ENCODE assay signal across 25 cellular contexts in the genomic region with DNA sequence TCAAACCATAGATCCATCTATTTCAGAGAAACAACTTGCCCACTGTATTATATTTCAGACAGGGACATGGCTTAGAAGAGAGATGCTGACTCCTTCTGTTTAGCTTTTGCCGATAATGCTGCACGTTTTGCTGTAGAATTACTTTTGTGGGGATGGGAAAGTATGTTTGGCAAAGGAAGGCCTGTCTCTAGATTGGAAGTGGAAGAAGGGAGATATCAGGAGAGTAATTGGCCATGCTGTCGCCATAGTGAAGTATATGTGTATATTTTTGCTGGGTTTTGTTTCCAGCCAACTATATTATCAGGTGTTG.
DNase-seq lines count a peak whose midpoint lies in the region; ATAC-seq, FAIRE-seq and TF ChIP-seq lines count a peak whose summit lies in the region.
"Had no signal": no experiment of that assay in that cellular context is flagged by ENCODE, and none has a peak within 500 bp of the region (broad histone marks: within the 10 kb centered on the region; RNA-seq: fewer than 3 reads in every experiment).

No MANE protein-coding gene starts in this region.

- peak; percentile 59 for DNase-seq in DMS153 treated with DMSO at 0.1 percent for 48 hours (lab: John Stamatoyannopoulos, UW; ENCODE audit: unreplicated experiment)
- no peak for DNase-seq in DMS153 (lab: John Stamatoyannopoulos, UW)
- no peak for DNase-seq in SK-N-MC (ENCODE audit: low read depth, low spot score)
- no peak for DNase-seq in keratinocyte (ENCODE audit: low read depth, low spot score)
- no peak for DNase-seq in hypothalamus (lab: John Stamatoyannopoulos, UW)
- DNase-seq: activated B cell treated with CpG ODN at 0.5 μM for 24 hours; activated CD4-positive, alpha-beta T cell treated with anti-CD3 and anti-CD28 coated beads, Interleukin-2, amount 10 ng/mL, durations not matched to agents 7 days and 5 days; amygdala; C1 segment of cervical spinal cord; effector CD4-positive, alpha-beta T cell; glutamatergic neuron; Kasumi-1; NCI-H146; posterior cingulate gyrus; RPMI8226; stimulated activated CD4-positive, alpha-beta T cell treated with anti-CD3 and anti-CD28 coated beads, Interleukin-12 subunit alpha, Interleukin-12 subunit beta, amount 100 ng/mL, for 4 hours; stimulated activated CD4-positive, alpha-beta T cell treated with anti-CD3 and anti-CD28 coated beads, Interleukin-2, amount 100 ng/mL, for 48 hours; trophoblast cell had no signal

- H3K9me3 ChIP-seq in SK-N-MC (ENCODE audit: low read depth, low read length) (no peaks in the 10 kb centered on the region), keratinocyte (ENCODE audit: control insufficient read depth, low read depth, low read length) (no peaks in the 10 kb centered on the region), stomach smooth muscle (ENCODE audit: control insufficient read depth in 2 of 2, low read length in 2 of 2) (no peaks in the 10 kb centered on the region)
- H3K9me3 ChIP-seq: SJSA1 had no signal

- H3K36me3 ChIP-seq in SK-N-MC (ENCODE audit: insufficient read depth, low read length) (no peaks in the 10 kb centered on the region), keratinocyte (ENCODE audit: control insufficient read depth in 2 of 2, extremely low read depth in 1 of 2, insufficient read depth in 2 of 2, low read length in 2 of 2) (no peaks in the 10 kb centered on the region), stomach smooth muscle (ENCODE audit: control insufficient read depth in 2 of 2, insufficient read depth in 2 of 2, low read length in 2 of 2) (no peaks in the 10 kb centered on the region)
- H3K36me3 ChIP-seq: SJSA1 had no signal

- H3K4me3 ChIP-seq in SK-N-MC: peak overlapping the region; percentile 62
- no peak overlapping the region for H3K4me3 ChIP-seq in keratinocyte (ENCODE audit: control insufficient read depth in 2 of 3, extremely low read depth in 1 of 3, insufficient read depth in 2 of 3, low read depth in 1 of 3, low read length in 3 of 3)
- no peak overlapping the region for H3K4me3 ChIP-seq in stomach smooth muscle (ENCODE audit: low read length in 2 of 2)
- H3K4me3 ChIP-seq: SJSA1 had no signal

- dilution Hi-C loops in keratinocyte (cut with MboI; ENCODE audit: extremely low pct_ligation_motif_present, low sequenced_read_pairs): no loop called here

- H3K9ac ChIP-seq in SK-N-MC (ENCODE audit: insufficient read length) (peak overlapping the region; percentile 11), keratinocyte (ENCODE audit: control insufficient read depth, extremely low read depth, insufficient read depth, low read length) (no peak overlapping the region), stomach smooth muscle (ENCODE audit: low read length in 2 of 2) (no peak overlapping the region)

- H3K79me2 ChIP-seq in keratinocyte (ENCODE audit: control insufficient read depth, insufficient read depth, low read length): no peaks in the 10 kb centered on the region

- H2AFZ ChIP-seq in keratinocyte (ENCODE audit: control insufficient read depth, low read length): peak overlapping the region; percentile 69

- H4K20me1 ChIP-seq in keratinocyte (ENCODE audit: control insufficient read depth, extremely low read depth, insufficient read depth, low read length): no peaks in the 10 kb centered on the region

- no peak for FAIRE-seq in keratinocyte (lab: Jason Lieb, UNC)
- FAIRE-seq: bronchial epithelial cell had no signal

- no peak for TF ChIP-seq CTCF in keratinocyte (optimal IDR thresholded peaks at IDR 0.05 in 1 of 3, IDR thresholded peaks at IDR 0.05 in 1 of 3, conservative IDR thresholded peaks at IDR 0.05 in 1 of 3; ENCODE audit: extremely low read depth in 1 of 3, insufficient read depth in 2 of 3, low read length in 3 of 3)

- H3K4me1 ChIP-seq in keratinocyte (ENCODE audit: control insufficient read depth, extremely low read depth, insufficient read depth, low read length) (no peaks in the 10 kb centered on the region), stomach smooth muscle (ENCODE audit: control insufficient read depth, insufficient read depth, low read length) (peaks cover 10% of the 10 kb centered on the region)
- H3K4me1 ChIP-seq: SJSA1 had no signal

- no peaks in the 10 kb centered on the region for H3K27me3 ChIP-seq in keratinocyte (ENCODE audit: control insufficient read depth, extremely low read depth, insufficient read depth, low read length)
- no peaks in the 10 kb centered on the region for H3K27me3 ChIP-seq in stomach smooth muscle (ENCODE audit: control insufficient read depth in 1 of 2, insufficient read depth in 2 of 2, low read length in 2 of 2)
- H3K27me3 ChIP-seq: SJSA1 had no signal

- no peaks in the 10 kb centered on the region for H3K9me1 ChIP-seq in keratinocyte (ENCODE audit: control insufficient read depth, extremely low read depth, insufficient read depth, low read length)

- H3K27ac ChIP-seq in SK-N-MC: peak overlapping the region; percentile 80
- H3K27ac ChIP-seq in keratinocyte (ENCODE audit: control insufficient read depth, insufficient read depth, low read length): no peak overlapping the region
- peak overlapping the region; percentile 19 for H3K27ac ChIP-seq in stomach smooth muscle (ENCODE audit: low read length)
- H3K27ac ChIP-seq: 22Rv1, SJSA1 had no signal

- no peak overlapping the region for H3K4me2 ChIP-seq in keratinocyte (ENCODE audit: control insufficient read depth, extremely low read depth, insufficient read depth, low read depth, low read length)

- no peak for ATAC-seq in GM21619 (IDR thresholded peaks at IDR 0.05; ENCODE audit: unreplicated experiment)
- no peak for ATAC-seq in HG03378 (IDR thresholded peaks at IDR 0.05; ENCODE audit: unreplicated experiment)
- ATAC-seq: HCT116 had no signal
